In the genomic region with DNA sequence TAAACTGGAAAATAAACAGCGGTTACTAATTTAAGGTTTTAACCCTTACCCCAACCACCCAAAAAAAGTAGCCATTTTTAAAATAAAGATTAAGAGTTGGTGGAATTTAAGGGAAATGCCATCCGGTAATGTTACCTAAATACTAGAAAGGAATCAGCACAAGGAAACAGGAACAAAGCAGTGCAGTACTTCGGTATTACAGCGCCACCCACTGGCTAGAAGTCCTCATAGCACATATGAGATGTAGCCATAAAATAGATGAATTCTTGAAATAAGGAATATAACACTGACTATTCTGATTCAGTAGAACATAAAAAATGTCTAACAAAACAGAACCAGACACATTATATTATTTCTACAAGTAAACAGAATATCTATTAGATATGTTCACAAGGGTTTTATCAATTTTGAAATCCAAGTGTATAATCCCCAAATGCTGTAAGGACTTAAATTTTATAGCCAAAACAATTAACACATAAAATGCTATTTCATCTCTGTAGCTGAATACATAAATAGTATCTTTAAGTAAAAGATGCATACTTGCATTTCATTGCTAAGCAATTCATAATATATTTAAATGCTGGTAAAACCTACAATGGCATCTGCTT, we compare ENCODE assay signal across 8 cellular contexts. TPM values are rescaled to one million over a fixed set of nuclear protein-coding genes. Genes with fewer than 3 reads are reported as not detected.
DNase-seq lines count a peak whose midpoint lies in the region; ATAC-seq and TF ChIP-seq lines count a peak whose summit lies in the region.

No MANE protein-coding gene starts in this region.

- H3K9me3 ChIP-seq in DND-41 (ENCODE audit: insufficient read depth, low read length, severe bottlenecking) (no peaks in the 10 kb centered on the region), PC-3 (ENCODE audit: low read length) (no peaks in the 10 kb centered on the region)

- H3K9me2 ChIP-seq in PC-3 (replicated peaks; ENCODE audit: low read length) = no peaks in the 10 kb centered on the region

- CTCF ChIA-PET in PC-3 (lab: Charles Lee) = interaction anchor here (0.7 kb wide), 1 partner anchor 229 kb away, joined by 4 read pairs; no protein-coding TSS in a partner anchor

- H3K27me3 Mint-ChIP-seq in activated T-cell treated with anti-CD3 and anti-CD28 coated beads, Interleukin-2, amount 50 U/mL, for 4 hours (ENCODE audit: low read depth) = no peaks in the 10 kb centered on the region

- H3K79me2 ChIP-seq in DND-41 (ENCODE audit: insufficient read depth, low read length) (no peaks in the 10 kb centered on the region), PC-3 (ENCODE audit: low read length) (no peaks in the 10 kb centered on the region)

- intact Hi-C loops in PC-3 (cut with micrococcal nuclease) = loop anchor here (1.0 to 10.0 kb wide), 6 partner anchors 61 to 953 kb away; partner anchors contain the start of gene PALMD

- H3K4me1 Mint-ChIP-seq in activated T-cell treated with anti-CD3 and anti-CD28 coated beads, Interleukin-2, amount 50 U/mL, for 4 hours (ENCODE audit: low read depth) = peaks cover 8% of the 10 kb centered on the region

- H3K9me3 Mint-ChIP-seq in activated T-cell treated with anti-CD3 and anti-CD28 coated beads, Interleukin-2, amount 50 U/mL, for 4 hours = no peaks in the 10 kb centered on the region

- DNase-seq in DND-41 (peak; percentile 67), PC-3 (peak; percentile 81), fibroblast of the aortic adventitia (ENCODE audit: low read depth) (peak; percentile 82), omental fat pad (ENCODE audit: low spot score) (peak; percentile 97)
- peak; percentile 30 for DNase-seq in activated T-cell treated with anti-CD3 and anti-CD28 coated beads, Interleukin-2, amount 50 U/mL, for 4 hours

- H3K4me3 ChIP-seq in DND-41 (ENCODE audit: low read depth in 1 of 2, low read length in 2 of 2) = no peak overlapping the region
- H3K4me3 ChIP-seq in PC-3 (ENCODE audit: low read length) = no peak overlapping the region
- H3K4me3 ChIP-seq in fibroblast of the aortic adventitia (ENCODE audit: low read depth, low read length) = no peak overlapping the region

- BruUV-seq in PC-3 (replicated peaks; lab: Mats Ljungman, UMichigan) = no TSS peak

- peak; percentile 93 for TF ChIP-seq RAD21 in Ishikawa (IDR thresholded peaks at IDR 0.05; ENCODE audit: low read depth)

- H3F3A ChIP-seq in PC-3 (ENCODE audit: low read length, unreplicated experiment) = no peaks in the 10 kb centered on the region

- H3K27ac ChIP-seq in DND-41 (ENCODE audit: low read length) (no peak overlapping the region), PC-3 (ENCODE audit: low read length) (no peak overlapping the region)

- H4K20me1 ChIP-seq in DND-41 (ENCODE audit: insufficient read depth, low read length) (no peaks in the 10 kb centered on the region), PC-3 (ENCODE audit: low read length) (no peaks in the 10 kb centered on the region)

- H2AFZ ChIP-seq in DND-41 (ENCODE audit: low read depth, low read length) (no peak overlapping the region), PC-3 (ENCODE audit: low read length) (no peak overlapping the region)

- H3K36me3 ChIP-seq in DND-41 (ENCODE audit: insufficient read depth, low read length) (peaks cover 18% of the 10 kb centered on the region), PC-3 (ENCODE audit: low read depth, low read length) (peaks cover 17% of the 10 kb centered on the region)

- H3K27me3 ChIP-seq in DND-41 (ENCODE audit: insufficient read depth, low read length, poor library complexity) (no peaks in the 10 kb centered on the region), PC-3 (ENCODE audit: low read length) (no peaks in the 10 kb centered on the region)

- H3K4me2 ChIP-seq in DND-41 (ENCODE audit: insufficient read depth, low read length) = no peak overlapping the region
- no peak overlapping the region for H3K4me2 ChIP-seq in PC-3 (ENCODE audit: low read length)

- peak; percentile 94 for TF ChIP-seq CTCF in DND-41 (IDR thresholded peaks at IDR 0.05; ENCODE audit: borderline replicate concordance, extremely low read depth, low read length, poor library complexity, severe bottlenecking)
- TF ChIP-seq CTCF in PC-3 (conservative IDR thresholded peaks at IDR 0.05; ENCODE audit: low read depth, low read length) = peak; percentile 96
- TF ChIP-seq CTCF in fibroblast of the aortic adventitia (IDR thresholded peaks at IDR 0.05; ENCODE audit: insufficient read depth, low read length) = peak; percentile 82
- peak in 1 of 3 donors; percentile 46 for TF ChIP-seq CTCF in omental fat pad (IDR thresholded peaks at IDR 0.05)

- no peaks in the 10 kb centered on the region for H3K36me3 Mint-ChIP-seq in activated T-cell treated with anti-CD3 and anti-CD28 coated beads, Interleukin-2, amount 50 U/mL, for 4 hours (ENCODE audit: insufficient read depth)

- no peak for TF ChIP-seq EP300 in Ishikawa (IDR thresholded peaks at IDR 0.05; ENCODE audit: borderline replicate concordance)

- H3K9ac ChIP-seq in DND-41 (ENCODE audit: low read depth, low read length) (no peak overlapping the region), PC-3 (ENCODE audit: low read length) (no peak overlapping the region)

- POLR2A ChIA-PET in PC-3 (lab: Charles Lee; ENCODE audit: unreplicated experiment) = no interaction called here

- no peak overlapping the region for H3K4me3 Mint-ChIP-seq in activated T-cell treated with anti-CD3 and anti-CD28 coated beads, Interleukin-2, amount 50 U/mL, for 4 hours

- H3K4me1 ChIP-seq in DND-41 (ENCODE audit: insufficient read depth, low read length) = no peaks in the 10 kb centered on the region
- no peaks in the 10 kb centered on the region for H3K4me1 ChIP-seq in PC-3 (ENCODE audit: insufficient read depth, low read length)

- peak; percentile 79 for ATAC-seq in DND-41 (ENCODE audit: insufficient read depth, low read depth)
- peak; percentile 87 for ATAC-seq in GM21515 (IDR thresholded peaks at IDR 0.05; ENCODE audit: unreplicated experiment)
- peak; percentile 77 for ATAC-seq in PC-3
- ATAC-seq in activated T-cell treated with anti-CD3 and anti-CD28 coated beads, Interleukin-2, amount 50 U/mL, for 4 hours = no peak
- ATAC-seq in omental fat pad (ENCODE audit: low FRiP score) = peak; percentile 86
- ATAC-seq in GM21528 (IDR thresholded peaks at IDR 0.05; ENCODE audit: low FRiP score, unreplicated experiment) = no peak

TF ChIP-seq in Ishikawa, 13 proteins besides CTCF, POLR2A, EP300 and RAD21:
- TF ChIP-seq TEAD4 (IDR thresholded peaks at IDR 0.05) = no peak
- no peak for TF ChIP-seq REST (IDR thresholded peaks at IDR 0.05; ENCODE audit: low read depth)
- TF ChIP-seq TAF1 (IDR thresholded peaks at IDR 0.05; ENCODE audit: low read depth) = no peak
- no peak for TF ChIP-seq USF1 (IDR thresholded peaks at IDR 0.05)
- no peak for TF ChIP-seq ZBTB7A (IDR thresholded peaks at IDR 0.05; ENCODE audit: low read depth)
- TF ChIP-seq TCF12 (IDR thresholded peaks at IDR 0.05; ENCODE audit: low read depth) = no peak
- no peak for TF ChIP-seq EGR1 (IDR thresholded peaks at IDR 0.05)
- TF ChIP-seq CREB1 (IDR thresholded peaks at IDR 0.05; ENCODE audit: low read depth) = no peak
- TF ChIP-seq, protein P1, sequence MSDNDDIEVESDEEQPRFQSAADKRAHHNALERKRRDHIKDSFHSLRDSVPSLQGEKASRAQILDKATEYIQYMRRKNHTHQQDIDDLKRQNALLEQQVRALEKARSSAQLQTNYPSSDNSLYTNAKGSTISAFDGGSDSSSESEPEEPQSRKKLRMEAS (IDR thresholded peaks at IDR 0.05) = no peak
- no peak for TF ChIP-seq YY1 (IDR thresholded peaks at IDR 0.05; ENCODE audit: low read depth)
- TF ChIP-seq CEBPB (IDR thresholded peaks at IDR 0.05) = no peak
- no peak for TF ChIP-seq NFIC (IDR thresholded peaks at IDR 0.05)
- no peak for TF ChIP-seq FOXM1 (IDR thresholded peaks at IDR 0.05; ENCODE audit: borderline replicate concordance, low read depth)

RNA-seq across cellular contexts. Expression of gene FRRS1, which starts 58.8 kb away (rescaled TPM):
- total RNA-seq in PC-3 (2014; rRNA removed) (14.5 and 16.3 TPM in 2 replicates), fibroblast of the aortic adventitia (ENCODE audit: low replicate concordance) (17.1 and 24.7 TPM in 2 replicates), omental fat pad (10 to 100 TPM in 1 of 4 donors, 1 to 10 TPM in 3; 3.6 to 13.1 (median 7.3) TPM)
- under 1 TPM; 0.82 to 0.86 (median 0.84) TPM for total RNA-seq in activated T-cell treated with anti-CD3 and anti-CD28 coated beads, Interleukin-2, amount 50 U/mL, for 4 hours

Comparison
In these comparisons a context has a peak if more than half of its experiments do, and no peak if none do; other contexts are left out.
1. ATAC-seq: peak in DND-41 (single experiment), GM21515 (single experiment), PC-3 (single experiment) and omental fat pad (single experiment); none in activated T-cell treated with anti-CD3 and anti-CD28 coated beads, Interleukin-2, amount 50 U/mL, for 4 hours (0 of 2) and GM21528 (single experiment).
2. DNase-seq: peak in every context shown above with its lines; median percentile 97 in omental fat pad; 82 in fibroblast of the aortic adventitia; 81 in PC-3; 67 in DND-41; 30 in activated T-cell treated with anti-CD3 and anti-CD28 coated beads, Interleukin-2, amount 50 U/mL, for 4 hours.